Comparison of ENCODE assay signal across 25 cellular contexts in genomic region chr11:67237574-67237973, GRCh38.
"Had no signal": no experiment of that assay in that cellular context is flagged by ENCODE, and none has a peak within 500 bp of the region (broad histone marks: within the 10 kb centered on the region; RNA-seq: fewer than 3 reads in every experiment).

No MANE protein-coding gene starts in this region.

- ATAC-seq: effector memory CD8-positive, alpha-beta T cell; esophagus mucosa; gastrocnemius medialis; heart right ventricle; left cardiac atrium; left lung; left ventricle myocardium superior; lower lobe of right lung; mucosa of descending colon; naive thymus-derived CD8-positive, alpha-beta T cell had no signal

- H3K4me3 ChIP-seq: coronary artery, dorsolateral prefrontal cortex, esophagus squamous epithelium, gastrocnemius medialis, heart right ventricle, left lung, lower lobe of right lung, mucosa of descending colon had no signal

- H3K27me3 ChIP-seq: dorsolateral prefrontal cortex, esophagus squamous epithelium, gastrocnemius medialis, heart right ventricle, left lung had no signal

- H3K4me3 Mint-ChIP-seq: effector memory CD8-positive, alpha-beta T cell; endodermal cell; mesothelial cell of epicardium; naive thymus-derived CD8-positive, alpha-beta T cell had no signal

- H3K27me3 Mint-ChIP-seq: effector memory CD8-positive, alpha-beta T cell; naive B cell; naive thymus-derived CD8-positive, alpha-beta T cell had no signal

- H3K9me3 ChIP-seq: esophagus squamous epithelium, gastrocnemius medialis, heart right ventricle, left lung, lower lobe of right lung, mucosa of descending colon had no signal

- H3K27ac Mint-ChIP-seq: endodermal cell had no signal

- H3K9me3 Mint-ChIP-seq: effector memory CD8-positive, alpha-beta T cell; endodermal cell; mesothelial cell of epicardium; naive thymus-derived CD8-positive, alpha-beta T cell had no signal

- H3K27ac ChIP-seq: coronary artery, lower lobe of right lung had no signal

- H3K36me3 ChIP-seq: gastrocnemius medialis had no signal

- DNase-seq: dermis blood vessel endothelial cell; dorsolateral prefrontal cortex; effector CD4-positive, alpha-beta T cell; effector memory CD8-positive, alpha-beta T cell; endodermal cell; erythroblast; esophagus squamous epithelium; foreskin fibroblast; foreskin melanocyte; gastrocnemius medialis; glutamatergic neuron; head of caudate nucleus; heart right ventricle; hippocampal formation; left cardiac atrium; left lung; left ventricle myocardium superior; lower lobe of right lung; mesenchymal stem cell; mucosa of descending colon; naive B cell; naive thymus-derived CD8-positive, alpha-beta T cell had no signal
